ENCODE assay signal across 16 cellular contexts in genomic region chr15:75583689-75584088, GRCh38. TPM values are rescaled to one million over a fixed set of nuclear protein-coding genes. Genes with fewer than 3 reads are reported as not detected.
DNase-seq lines count a peak whose midpoint lies in the region; ATAC-seq, FAIRE-seq and TF ChIP-seq lines count a peak whose summit lies in the region.
"Had no signal": no experiment of that assay in that cellular context is flagged by ENCODE, and none has a peak within 500 bp of the region (broad histone marks: within the 10 kb centered on the region; RNA-seq: fewer than 3 reads in every experiment).

No MANE protein-coding gene starts in this region.

- peak overlapping the region in 1 of 2 experiments; percentile 9 for H3K18ac ChIP-seq in mesenchymal stem cell (ENCODE audit: low read depth in 1 of 2, low read length in 2 of 2)

- H3K79me2 ChIP-seq in GM23248 (ENCODE audit: insufficient read depth) (no peaks in the 10 kb centered on the region), K562 (ENCODE audit: control insufficient read depth, insufficient read depth, low read length) (peaks cover 4% of the 10 kb centered on the region; the same call in 2 of the 3 replicates)

- H3K4ac ChIP-seq in mesenchymal stem cell (ENCODE audit: low read depth in 1 of 2, low read length in 2 of 2): no peak overlapping the region

- H3K14ac ChIP-seq in mesenchymal stem cell (ENCODE audit: low read length in 2 of 2): no peak overlapping the region

- H3K36me3 ChIP-seq in GM23248 (ENCODE audit: low read depth) (no peaks in the 10 kb centered on the region), K562 (ENCODE audit: control insufficient read depth, insufficient read depth, low read length) (no peaks in the 10 kb centered on the region), mesenchymal stem cell (ENCODE audit: control insufficient read depth in 1 of 2, insufficient read depth in 2 of 2, low read depth in 1 of 2, low read length in 2 of 2) (peaks cover 0 to 7% of the 10 kb centered on the region in 2 experiments), thyroid gland (no peaks in the 10 kb centered on the region)

- no peak for TF ChIP-seq EP300 in K562 (IDR thresholded peaks at IDR 0.05; ENCODE audit: low read length)

- POLR2A ChIA-PET in K562 (lab: Yijun Ruan, JAX): interaction anchor here (0.9 kb wide), 1 partner anchor 56 kb away, joined by 4 read pairs; the partner anchor contains the start of gene IMP3

- FAIRE-seq in K562 (lab: Jason Lieb, UNC): peak; percentile 37

- TF ChIP-seq CTCF in K562 (IDR thresholded peaks at IDR 0.05 in 2 of 3, conservative IDR thresholded peaks at IDR 0.05 in 1 of 3; ENCODE audit: insufficient read depth in 2 of 3, low read depth in 1 of 3, low read length in 3 of 3): no peak
- no peak for TF ChIP-seq CTCF in thyroid gland (IDR thresholded peaks at IDR 0.05)

- intact Hi-C loops in K562 (cut with micrococcal nuclease) (no loop called here), thyroid gland (cut with DNase I) (no loop called here)

- peaks cover 9% of the 10 kb centered on the region for H3F3A ChIP-seq in GM23248 (ENCODE audit: insufficient read depth)

- H3K4me2 ChIP-seq in GM23248 (ENCODE audit: unreplicated experiment) (no peak overlapping the region), K562 (ENCODE audit: insufficient read depth, low read length) (no peak overlapping the region), mesenchymal stem cell (ENCODE audit: low read length, poor library complexity, severe bottlenecking) (no peak overlapping the region)

- no peak overlapping the region for H3K27ac ChIP-seq in GM23248
- H3K27ac ChIP-seq in K562 (ENCODE audit: extremely low read depth, low read depth, low read length): no peak overlapping the region
- no peak overlapping the region for H3K27ac ChIP-seq in mesenchymal stem cell (ENCODE audit: low read length, poor library complexity, severe bottlenecking)
- H3K27ac ChIP-seq in thyroid gland: peak overlapping the region; percentile 27 to 75 (median 27)

- no peak overlapping the region for H2BK120ac ChIP-seq in mesenchymal stem cell (ENCODE audit: low read depth, low read length)

- CTCF ChIA-PET in K562 (lab: Yijun Ruan, JAX; ENCODE audit: low intra/inter-chr PET ratio): no interaction called here

- no TSS peak for BruUV-seq in K562 (replicated peaks; lab: Mats Ljungman, UMichigan)

- H3K4me1 ChIP-seq in GM23248 (ENCODE audit: insufficient read depth): peaks cover 9% of the 10 kb centered on the region
- peaks cover 5 to 17% of the 10 kb centered on the region in 2 experiments; a peak in 4 of 5 replicates for H3K4me1 ChIP-seq in K562 (replicated peaks in 1 of 2; ENCODE audit: control insufficient read depth in 2 of 2, insufficient read depth in 2 of 2, low read length in 2 of 2)
- H3K4me1 ChIP-seq in mesenchymal stem cell (ENCODE audit: control insufficient read depth, insufficient read depth, low read depth, low read length): peaks cover 4% of the 10 kb centered on the region
- peaks cover 11 to 15% of the 10 kb centered on the region in 2 donors for H3K4me1 ChIP-seq in thyroid gland

- no peak overlapping the region for H4K91ac ChIP-seq in mesenchymal stem cell (ENCODE audit: low read length)

- no peak overlapping the region for H2BK15ac ChIP-seq in mesenchymal stem cell (ENCODE audit: low read depth, poor library complexity, severe bottlenecking)

- no peaks in the 10 kb centered on the region for H3K9me1 ChIP-seq in K562 (ENCODE audit: control insufficient read depth, insufficient read depth, low read length)

- no peak overlapping the region for H4K8ac ChIP-seq in mesenchymal stem cell (ENCODE audit: low read length)

- TF ChIP-seq RAD21 in K562 (CRISPR knock-in tag; conservative IDR thresholded peaks at IDR 0.05 in 1 of 2, IDR thresholded peaks at IDR 0.05 in 1 of 2): no peak

- no peak for ATAC-seq in K562
- no peak for ATAC-seq in HG02870 (IDR thresholded peaks at IDR 0.05; ENCODE audit: unreplicated experiment)
- ATAC-seq: HCT116 had no signal

- peaks cover 2% of the 10 kb centered on the region for H3K79me1 ChIP-seq in mesenchymal stem cell (replicated peaks; ENCODE audit: low read length, poor library complexity, severe bottlenecking)

- no peak for TF ChIP-seq POLR2A in K562 (conservative IDR thresholded peaks at IDR 0.05)
- no peak for TF ChIP-seq POLR2A in thyroid gland (IDR thresholded peaks at IDR 0.05)

- H2BK5ac ChIP-seq in mesenchymal stem cell (ENCODE audit: low read depth, low read length, poor library complexity, severe bottlenecking): no peak overlapping the region

- in situ Hi-C loops in GM23248 (cut with MboI) (no loop called here), K562 (cut with MboI) (no loop called here)

- H3K27me3 ChIP-seq in GM23248 (replicated peaks; ENCODE audit: insufficient read depth) (no peaks in the 10 kb centered on the region), K562 (ENCODE audit: control insufficient read depth in 2 of 2, insufficient read depth in 2 of 2, low read length in 2 of 2) (no peaks in the 10 kb centered on the region), mesenchymal stem cell (ENCODE audit: control insufficient read depth in 1 of 2, insufficient read depth in 1 of 2, low read length in 2 of 2) (no peaks in the 10 kb centered on the region), thyroid gland (no peaks in the 10 kb centered on the region)

- no peaks in the 10 kb centered on the region for H3K9me2 ChIP-seq in GM23248 (ENCODE audit: insufficient read depth)

- H3K9ac ChIP-seq in GM23248 (no peak overlapping the region), K562 (ENCODE audit: insufficient read depth in 1 of 2, low read depth in 2 of 2, low read length in 2 of 2) (no peak overlapping the region; a peak in 1 of 4 replicates), mesenchymal stem cell (ENCODE audit: low read length) (peak overlapping the region; percentile 33)

- DNase-seq in GM23248 (peak; percentile 21), K562 (ENCODE audit: extremely low read depth in 1 of 4, low spot score in 3 of 4) (no peak), mesenchymal stem cell (no peak), thyroid gland (peak; percentile 26 to 49), retina (no peak), CD1c-positive myeloid dendritic cell (ENCODE audit: extremely low spot score) (no peak)
- DNase-seq: Caco-2; CD4-positive, CD25-positive, alpha-beta regulatory T cell; GDM1; KBM-7; NCI-H1694 treated with DMSO at 0.1 percent for 48 hours; NCI-H510A treated with DMSO at 0.1 percent for 48 hours; NCI-H774; SHP77 treated with DMSO at 0.1 percent for 48 hours had no signal

- H3K23ac ChIP-seq in mesenchymal stem cell (ENCODE audit: low read length in 2 of 2): no peak overlapping the region

- H2AK5ac ChIP-seq in mesenchymal stem cell (ENCODE audit: low read length, severe bottlenecking): no peak overlapping the region

- H3K4me3 ChIP-seq in GM23248: no peak overlapping the region
- H3K4me3 ChIP-seq in K562: no peak overlapping the region
- no peak overlapping the region for H3K4me3 ChIP-seq in mesenchymal stem cell (ENCODE audit: insufficient read depth in 1 of 2, low read depth in 1 of 2, low read length in 2 of 2)
- H3K4me3 ChIP-seq in thyroid gland (replicated peaks in 1 of 3): no peak overlapping the region

- 43 to 56% methylated on average over 4 to 5 of the region's 5 CpGs for WGBS in GM23248 (ENCODE audit: low coverage in 1 of 2, low lambda C conversion rate in 2 of 2, missing lambda C conversion rate in 2 of 2), 2 experiments
- 16% methylated on average over 5 of the region's 5 CpGs for WGBS in K562 (ENCODE audit: insufficient coverage, low coverage, missing lambda C conversion rate)
- 92% methylated on average over 2 of the region's 5 CpGs for WGBS in mesenchymal stem cell
- WGBS in thyroid gland, 2 donors: 55 to 66% methylated on average over 5 of the region's 5 CpGs

- H2AFZ ChIP-seq in GM23248: no peak overlapping the region
- H2AFZ ChIP-seq in K562 (ENCODE audit: low read depth, low read length): no peak overlapping the region
- no peak overlapping the region for H2AFZ ChIP-seq in mesenchymal stem cell (ENCODE audit: low read depth, low read length)

- no peak overlapping the region for H2BK12ac ChIP-seq in mesenchymal stem cell (ENCODE audit: low read length in 2 of 2)

- no peaks in the 10 kb centered on the region for H4K20me1 ChIP-seq in GM23248 (ENCODE audit: insufficient read depth)
- H4K20me1 ChIP-seq in K562 (replicated peaks; ENCODE audit: control insufficient read depth, insufficient read depth, low read length): no peaks in the 10 kb centered on the region

- H3K9me3 ChIP-seq in GM23248 (ENCODE audit: low read depth) (no peaks in the 10 kb centered on the region), K562 (replicated peaks; ENCODE audit: control insufficient read depth, insufficient read depth, low read depth, low read length) (no peaks in the 10 kb centered on the region), mesenchymal stem cell (ENCODE audit: control insufficient read depth, low read length) (no peaks in the 10 kb centered on the region), thyroid gland (no peaks in the 10 kb centered on the region)
- H3K9me3 ChIP-seq: Caco-2 had no signal

RNA-seq across cellular contexts. Expression of gene PTPN9, which starts 4.6 kb away (rescaled TPM):
- total RNA-seq in GM23248 (2014; rRNA removed; shearing (Covaris generic)): 28.8 and 30.6 TPM in 2 replicates
- polyA plus RNA-seq in GM23248 (2016; fragmentation: Nextera tagmentation; extraction: Ambion mirVana) (17.6 and 19.9 TPM in 2 replicates), K562 (2011; rRNA removed) (22.3 and 24.0 TPM in 2 replicates), K562 (2014; fragmentation: Illumina TruSeq; extraction: Trizol) (17.7 and 19.7 TPM in 2 replicates), K562 (2014; fragmentation: Nextera tagmentation; extraction: Ambion mirVana) (1 to 10 TPM; 5.0 to 6.3 TPM), K562 (2014; rRNA removed) (11.3 and 12.4 TPM in 2 replicates)
- total RNA-seq in K562 (2011; cell fraction: chromatin; rRNA removed; ENCODE audit: low replicate concordance): 24.8 and 25.7 TPM in 2 replicates
- 11.2 and 13.5 TPM in 2 replicates for total RNA-seq in K562 (2011; cell fraction: nucleolus; rRNA removed)
- total RNA-seq in K562 (2011; cell fraction: nucleoplasm; rRNA removed): 19.7 and 25.1 TPM in 2 replicates
- total RNA-seq in K562 (2014; rRNA removed) (7.4 and 14.4 TPM in 2 replicates), K562 (2014; rRNA removed; fragmentation: Illumina TruSeq; extraction: Trizol) (14.2 and 16.6 TPM in 2 replicates), K562 (2015; rRNA removed; fragmentation: Illumina TruSeq; extraction: Trizol) (15.4 and 16.5 TPM in 2 replicates), K562 (2021) (17.1 and 20.4 TPM in 2 replicates), thyroid gland (10 to 100 TPM; 66.4 to 83.5 (median 73.6) TPM)
- polyA plus RNA-seq in K562 (2011; cell fraction: cytosol; rRNA removed): 31.5 and 33.8 TPM in 2 replicates
- 11.1 and 14.2 TPM in 2 replicates for polyA plus RNA-seq in K562 (2011; cell fraction: nucleus; rRNA removed)
- 15.8 and 27.6 TPM in 2 replicates for polyA plus RNA-seq in K562 (2012)
- 35.0 and 36.0 TPM in 2 replicates for polyA minus RNA-seq in K562 (2011; rRNA and poly(A)+ RNA removed)
- polyA minus RNA-seq in K562 (2011; cell fraction: cytosol; rRNA and poly(A)+ RNA removed): 12.7 and 14.1 TPM in 2 replicates
- 3.4 and 8.6 TPM in 2 replicates for polyA minus RNA-seq in K562 (2011; cell fraction: nucleus; rRNA and poly(A)+ RNA removed)
- polyA plus RNA-seq in mesenchymal stem cell (2013, experiment 1 of 2): 37.9 TPM
- polyA plus RNA-seq in mesenchymal stem cell (2013, experiment 2 of 2): 37.5 TPM

RNA-seq across cellular contexts. Expression of gene SNUPN, which starts 41.8 kb away (rescaled TPM):
- total RNA-seq in GM23248 (2014; rRNA removed; shearing (Covaris generic)): 31.9 and 33.5 TPM in 2 replicates
- 38.0 and 41.5 TPM in 2 replicates for polyA plus RNA-seq in GM23248 (2016; fragmentation: Nextera tagmentation; extraction: Ambion mirVana)
- total RNA-seq in K562 (2011; cell fraction: chromatin; rRNA removed; ENCODE audit: low replicate concordance): 34.5 and 36.5 TPM in 2 replicates
- 19.9 and 23.8 TPM in 2 replicates for total RNA-seq in K562 (2011; cell fraction: nucleolus; rRNA removed)
- 23.1 and 26.6 TPM in 2 replicates for total RNA-seq in K562 (2011; cell fraction: nucleoplasm; rRNA removed)
- total RNA-seq in K562 (2014; rRNA removed): 32.2 and 33.0 TPM in 2 replicates
- total RNA-seq in K562 (2014; rRNA removed; fragmentation: Illumina TruSeq; extraction: Trizol): 39.5 and 41.6 TPM in 2 replicates
- 36.9 and 40.0 TPM in 2 replicates for total RNA-seq in K562 (2015; rRNA removed; fragmentation: Illumina TruSeq; extraction: Trizol)
- 36.6 and 38.3 TPM in 2 replicates for total RNA-seq in K562 (2021)
- polyA plus RNA-seq in K562 (2011; rRNA removed): 29.7 and 38.4 TPM in 2 replicates
- polyA plus RNA-seq in K562 (2011; cell fraction: cytosol; rRNA removed): 17.4 and 23.6 TPM in 2 replicates
- polyA plus RNA-seq in K562 (2011; cell fraction: nucleus; rRNA removed): 17.4 and 19.5 TPM in 2 replicates
- polyA plus RNA-seq in K562 (2012): 29.0 and 35.1 TPM in 2 replicates
- 40.9 and 45.0 TPM in 2 replicates for polyA plus RNA-seq in K562 (2014; fragmentation: Illumina TruSeq; extraction: Trizol)
- 10 to 100 TPM; 69.3 to 78.3 TPM for polyA plus RNA-seq in K562 (2014; fragmentation: Nextera tagmentation; extraction: Ambion mirVana)
- polyA plus RNA-seq in K562 (2014; rRNA removed): 38.0 and 42.5 TPM in 2 replicates
- 35.1 and 36.0 TPM in 2 replicates for polyA minus RNA-seq in K562 (2011; rRNA and poly(A)+ RNA removed)
- polyA minus RNA-seq in K562 (2011; cell fraction: cytosol; rRNA and poly(A)+ RNA removed): 16.3 and 20.6 TPM in 2 replicates
- polyA minus RNA-seq in K562 (2011; cell fraction: nucleus; rRNA and poly(A)+ RNA removed): 10.6 and 18.4 TPM in 2 replicates
- 21.7 TPM for polyA plus RNA-seq in mesenchymal stem cell (2013, experiment 1 of 2)
- polyA plus RNA-seq in mesenchymal stem cell (2013, experiment 2 of 2): 20.5 TPM
- 10 to 100 TPM; 24.7 to 31.8 (median 27.8) TPM for total RNA-seq in thyroid gland

RNA-seq across cellular contexts. Expression of gene IMP3, which starts 56.3 kb away (rescaled TPM):
- total RNA-seq in GM23248 (2014; rRNA removed; shearing (Covaris generic)): 138 and 154 TPM in 2 replicates
- polyA plus RNA-seq in GM23248 (2016; fragmentation: Nextera tagmentation; extraction: Ambion mirVana): 103 and 105 TPM in 2 replicates
- total RNA-seq in K562 (2011; cell fraction: chromatin; rRNA removed; ENCODE audit: low replicate concordance): 30.2 and 42.6 TPM in 2 replicates
- total RNA-seq in K562 (2011; cell fraction: nucleolus; rRNA removed): 67.6 and 76.2 TPM in 2 replicates
- 56.2 and 65.3 TPM in 2 replicates for total RNA-seq in K562 (2011; cell fraction: nucleoplasm; rRNA removed)
- total RNA-seq in K562 (2014; rRNA removed): 140 and 159 TPM in 2 replicates
- total RNA-seq in K562 (2014; rRNA removed; fragmentation: Illumina TruSeq; extraction: Trizol): 74.4 and 74.6 TPM in 2 replicates
- total RNA-seq in K562 (2015; rRNA removed; fragmentation: Illumina TruSeq; extraction: Trizol): 87.6 and 93.6 TPM in 2 replicates
- 113 and 124 TPM in 2 replicates for total RNA-seq in K562 (2021)
- 58.5 and 68.3 TPM in 2 replicates for polyA plus RNA-seq in K562 (2011; rRNA removed)
- 92.2 and 249 TPM in 2 replicates for polyA plus RNA-seq in K562 (2011; cell fraction: cytosol; rRNA removed)
- polyA plus RNA-seq in K562 (2011; cell fraction: nucleus; rRNA removed): 55.6 and 61.8 TPM in 2 replicates
- polyA plus RNA-seq in K562 (2012): 84.1 and 118 TPM in 2 replicates
- 44.5 and 47.1 TPM in 2 replicates for polyA plus RNA-seq in K562 (2014; fragmentation: Illumina TruSeq; extraction: Trizol)
- 10 to 100 TPM; 14.5 to 15.5 TPM for polyA plus RNA-seq in K562 (2014; fragmentation: Nextera tagmentation; extraction: Ambion mirVana)
- polyA plus RNA-seq in K562 (2014; rRNA removed): 160 and 161 TPM in 2 replicates
- 15.4 and 19.4 TPM in 2 replicates for polyA minus RNA-seq in K562 (2011; rRNA and poly(A)+ RNA removed)
- 32.6 and 34.2 TPM in 2 replicates for polyA minus RNA-seq in K562 (2011; cell fraction: cytosol; rRNA and poly(A)+ RNA removed)
- polyA minus RNA-seq in K562 (2011; cell fraction: nucleus; rRNA and poly(A)+ RNA removed): 26.5 and 42.5 TPM in 2 replicates
- polyA plus RNA-seq in mesenchymal stem cell (2013, experiment 1 of 2): 49.0 TPM
- polyA plus RNA-seq in mesenchymal stem cell (2013, experiment 2 of 2): 48.8 TPM
- 100 to 1,000 TPM in 2 of 4 donors, 10 to 100 TPM in 2; 75.2 to 187 (median 133) TPM for total RNA-seq in thyroid gland

Comparison
In these comparisons a context has a peak if more than half of its experiments do, and no peak if none do; other contexts are left out.
1. DNase-seq: peak in GM23248 (single experiment) and thyroid gland (2 of 2); none in K562 (0 of 4), mesenchymal stem cell (single experiment), retina (single experiment) and CD1c-positive myeloid dendritic cell (single experiment).
2. H3K27ac ChIP-seq: peak in thyroid gland (3 of 3); none in GM23248 (single experiment), K562 (single experiment) and mesenchymal stem cell (single experiment).